19 cellular contexts compared by ENCODE assay signal in genomic region chr2:120884406-120885290, GRCh38.
"Had no signal": no experiment of that assay in that cellular context is flagged by ENCODE, and none has a peak within 500 bp of the region (broad histone marks: within the 10 kb centered on the region; RNA-seq: fewer than 3 reads in every experiment).

No MANE protein-coding gene starts in this region.

- H3K4me3 Mint-ChIP-seq: activated naive CD8-positive, alpha-beta T cell treated with anti-CD3 and anti-CD28 coated beads, Interleukin-2, amount 10 ng/mL, durations not matched to agents 7 days and 5 days; dendritic cell treated with granulocyte-macrophage colony-stimulating factor and Interleukin-4, amounts not matched to agents 40 ng/mL and 50 ng/mL, for 4 days; mesothelial cell of epicardium; T-helper 2 cell treated with Interferon-gamma antibody and Interleukin-4, amounts not matched to agents 5 μg/mL and 100 μg/mL, for 36 hours had no signal

- DNase-seq: activated CD4-positive, alpha-beta T cell treated with anti-CD3 and anti-CD28 coated beads, Interleukin-2, amount 50 U/mL, for 4 hours; activated CD4-positive, CD25-positive, alpha-beta regulatory T cell treated with anti-CD3 and anti-CD28 coated beads, Interleukin-2, amount 50 U/mL, for 72 hours; activated naive CD4-positive, alpha-beta T cell; activated naive CD8-positive, alpha-beta T cell treated with anti-CD3 and anti-CD28 coated beads, Interleukin-2, amount 10 ng/mL, durations not matched to agents 7 days and 5 days; activated T-cell treated with anti-CD3 and anti-CD28 coated beads for 4 hours; cerebellar nuclear complex; effector memory CD4-positive, alpha-beta T cell; foreskin melanocyte; stimulated activated CD4-positive, alpha-beta T cell treated with anti-CD3 and anti-CD28 coated beads, Interleukin-1b, Interleukin-23, amount 100 ng/mL, for 48 hours; upper lobe of right lung had no signal

- H3K27me3 ChIP-seq: breast epithelium, heart left ventricle, upper lobe of right lung had no signal

- H3K36me3 Mint-ChIP-seq: activated naive CD8-positive, alpha-beta T cell treated with anti-CD3 and anti-CD28 coated beads, Interleukin-2, amount 10 ng/mL, durations not matched to agents 7 days and 5 days; mesothelial cell of epicardium had no signal

- H3K4me3 ChIP-seq: breast epithelium, heart left ventricle, lung, thoracic aorta, upper lobe of right lung had no signal

- H3K36me3 ChIP-seq: breast epithelium, heart left ventricle, neutrophil, thoracic aorta, upper lobe of right lung had no signal

- H3K9me3 ChIP-seq: breast epithelium, heart left ventricle, neutrophil, thoracic aorta, upper lobe of right lung had no signal

- H3K9me3 Mint-ChIP-seq: activated naive CD8-positive, alpha-beta T cell treated with anti-CD3 and anti-CD28 coated beads, Interleukin-2, amount 10 ng/mL, durations not matched to agents 7 days and 5 days; dendritic cell treated with granulocyte-macrophage colony-stimulating factor and Interleukin-4, amounts not matched to agents 40 ng/mL and 50 ng/mL, for 4 days; mesothelial cell of epicardium; T-helper 2 cell treated with Interferon-gamma antibody and Interleukin-4, amounts not matched to agents 5 μg/mL and 100 μg/mL, for 36 hours had no signal

- ATAC-seq: sciatic nerve, upper lobe of right lung had no signal

- H3K4me1 Mint-ChIP-seq: activated naive CD8-positive, alpha-beta T cell treated with anti-CD3 and anti-CD28 coated beads, Interleukin-2, amount 10 ng/mL, durations not matched to agents 7 days and 5 days had no signal

- H3K27ac ChIP-seq: breast epithelium, heart left ventricle, neutrophil, thoracic aorta, upper lobe of right lung had no signal

- H3K4me1 ChIP-seq: breast epithelium, upper lobe of right lung had no signal

- H3K27ac Mint-ChIP-seq: activated naive CD8-positive, alpha-beta T cell treated with anti-CD3 and anti-CD28 coated beads, Interleukin-2, amount 10 ng/mL, durations not matched to agents 7 days and 5 days; dendritic cell treated with granulocyte-macrophage colony-stimulating factor and Interleukin-4, amounts not matched to agents 40 ng/mL and 50 ng/mL, for 4 days; mesothelial cell of epicardium; T-helper 2 cell treated with Interferon-gamma antibody and Interleukin-4, amounts not matched to agents 5 μg/mL and 100 μg/mL, for 36 hours had no signal
